9 cellular contexts compared by ENCODE assay signal in the genomic region with DNA sequence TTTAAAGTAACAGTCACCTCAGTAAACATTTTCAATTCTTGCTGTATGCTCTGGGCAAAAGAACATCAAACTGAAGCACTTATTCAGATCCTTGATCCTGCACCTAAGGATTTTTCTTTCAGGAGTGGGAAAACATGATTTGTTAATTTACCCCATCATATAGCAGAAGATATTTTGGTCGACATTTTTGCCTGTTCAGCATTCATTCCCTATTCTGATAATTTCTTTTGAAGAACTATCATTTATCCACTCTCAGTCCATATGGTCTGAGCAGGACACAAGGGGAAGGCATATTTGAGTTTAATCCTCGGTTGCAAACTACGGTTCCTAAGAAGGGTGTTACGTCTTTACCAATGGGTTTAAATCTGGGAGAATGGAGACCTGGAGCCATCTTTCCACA. TPM values are rescaled to one million over a fixed set of nuclear protein-coding genes. Genes with fewer than 3 reads are reported as not detected.
DNase-seq lines count a peak whose midpoint lies in the region; ATAC-seq and TF ChIP-seq lines count a peak whose summit lies in the region.
"Had no signal": no experiment of that assay in that cellular context is flagged by ENCODE, and none has a peak within 500 bp of the region (broad histone marks: within the 10 kb centered on the region; RNA-seq: fewer than 3 reads in every experiment).

No MANE protein-coding gene starts in this region.

- peak overlapping the region in 1 of 2 experiments; percentile 43 for H3K14ac ChIP-seq in mesenchymal stem cell (ENCODE audit: low read length in 2 of 2)

- H3K23ac ChIP-seq in mesenchymal stem cell (ENCODE audit: low read length in 2 of 2): no peak overlapping the region

- H2BK5ac ChIP-seq in mesenchymal stem cell (ENCODE audit: low read depth, low read length, poor library complexity, severe bottlenecking): no peak overlapping the region

- no peak overlapping the region for H2AFZ ChIP-seq in mesenchymal stem cell (ENCODE audit: low read depth, low read length)

- H2AK5ac ChIP-seq in mesenchymal stem cell (ENCODE audit: low read length, severe bottlenecking): peak overlapping the region; percentile 87

- peak overlapping the region; percentile 80 for H3K4me3 ChIP-seq in astrocyte of the spinal cord (ENCODE audit: low read depth, low read length)
- peak overlapping the region in 1 of 2 experiments; percentile 94 for H3K4me3 ChIP-seq in mesenchymal stem cell (ENCODE audit: insufficient read depth in 1 of 2, low read depth in 1 of 2, low read length in 2 of 2)
- H3K4me3 ChIP-seq in vagina: peak overlapping the region; percentile 82 to 93

- WGBS in mesenchymal stem cell: 61% methylated on average over 4 of the region's 4 CpGs

- H3K4me3 Mint-ChIP-seq in stimulated activated naive CD8-positive, alpha-beta T cell treated with anti-CD3 and anti-CD28 coated beads, Interleukin-15, Interleukin-2, amounts not matched to agents 100 ng/mL and 50 ng/mL, for 24 hours: peak overlapping the region; percentile 91

- in situ Hi-C loops in astrocyte of the spinal cord (cut with HindIII; ENCODE audit: low sequenced_read_pairs): no loop called here

- H3K27me3 ChIP-seq in mesenchymal stem cell (ENCODE audit: control insufficient read depth in 1 of 2, insufficient read depth in 1 of 2, low read length in 2 of 2) (no peaks in the 10 kb centered on the region), vagina (no peaks in the 10 kb centered on the region)

- H3K18ac ChIP-seq in mesenchymal stem cell (ENCODE audit: low read depth in 1 of 2, low read length in 2 of 2): no peak overlapping the region

- no peak overlapping the region for H4K91ac ChIP-seq in mesenchymal stem cell (ENCODE audit: low read length)

- no peaks in the 10 kb centered on the region for H3K4me1 ChIP-seq in mesenchymal stem cell (ENCODE audit: control insufficient read depth, insufficient read depth, low read depth, low read length)
- peaks cover 22% of the 10 kb centered on the region for H3K4me1 ChIP-seq in vagina

- H2BK15ac ChIP-seq in mesenchymal stem cell (ENCODE audit: low read depth, poor library complexity, severe bottlenecking): no peak overlapping the region

- peaks cover 7% of the 10 kb centered on the region for H3K27me3 Mint-ChIP-seq in stimulated activated naive CD8-positive, alpha-beta T cell treated with anti-CD3 and anti-CD28 coated beads, Interleukin-15, Interleukin-2, amounts not matched to agents 100 ng/mL and 50 ng/mL, for 24 hours

- peaks cover 55% of the 10 kb centered on the region for H3K4me1 Mint-ChIP-seq in stimulated activated naive CD8-positive, alpha-beta T cell treated with anti-CD3 and anti-CD28 coated beads, Interleukin-15, Interleukin-2, amounts not matched to agents 100 ng/mL and 50 ng/mL, for 24 hours (ENCODE audit: low read depth)

- H2BK12ac ChIP-seq in mesenchymal stem cell (ENCODE audit: low read length in 2 of 2): no peak overlapping the region

- no peak for DNase-seq in stimulated activated naive CD8-positive, alpha-beta T cell treated with anti-CD3 and anti-CD28 coated beads, Interleukin-15, Interleukin-2, amounts not matched to agents 100 U/mL and 50 U/mL, for 24 hours
- DNase-seq in astrocyte of the spinal cord (ENCODE audit: low read depth, low spot score): no peak
- DNase-seq in mesenchymal stem cell: peak; percentile 3
- no peak for DNase-seq in vagina (ENCODE audit: extremely low spot score in 2 of 2)

- TF ChIP-seq POLR2A in vagina (IDR thresholded peaks at IDR 0.05): no peak

- intact Hi-C loops in vagina (cut with DNase I): loop anchor here (2.0 kb wide), 2 partner anchors 151 to 201 kb away; a partner anchor contains a TSS

- H2BK120ac ChIP-seq in mesenchymal stem cell (ENCODE audit: low read depth, low read length): no peak overlapping the region

- no peak overlapping the region for H4K8ac ChIP-seq in mesenchymal stem cell (ENCODE audit: low read length)

- no peaks in the 10 kb centered on the region for H3K36me3 Mint-ChIP-seq in stimulated activated naive CD8-positive, alpha-beta T cell treated with anti-CD3 and anti-CD28 coated beads, Interleukin-15, Interleukin-2, amounts not matched to agents 100 ng/mL and 50 ng/mL, for 24 hours (ENCODE audit: low read depth)

- TF ChIP-seq CTCF in astrocyte of the spinal cord (IDR thresholded peaks at IDR 0.05; ENCODE audit: low read depth, low read length) (no peak), vagina (IDR thresholded peaks at IDR 0.05) (no peak)

- no peak overlapping the region for H3K4ac ChIP-seq in mesenchymal stem cell (ENCODE audit: low read depth in 1 of 2, low read length in 2 of 2)

- H3K9me3 ChIP-seq in mesenchymal stem cell (ENCODE audit: control insufficient read depth, low read length): no peaks in the 10 kb centered on the region
- H3K9me3 ChIP-seq in vagina: no peaks in the 10 kb centered on the region

- peak overlapping the region; percentile 28 for H3K4me2 ChIP-seq in mesenchymal stem cell (ENCODE audit: low read length, poor library complexity, severe bottlenecking)

- ATAC-seq in stimulated activated naive CD8-positive, alpha-beta T cell treated with anti-CD3 and anti-CD28 coated beads, Interleukin-15, Interleukin-2, amounts not matched to agents 100 U/mL and 50 U/mL, for 24 hours: no peak
- ATAC-seq in GM21423 (IDR thresholded peaks at IDR 0.05; ENCODE audit: unreplicated experiment): no peak
- no peak for ATAC-seq in GM18858 (IDR thresholded peaks at IDR 0.05; ENCODE audit: unreplicated experiment)
- ATAC-seq in GM18909 (IDR thresholded peaks at IDR 0.05; ENCODE audit: poor library complexity, unreplicated experiment): no peak

- peaks cover 2% of the 10 kb centered on the region for H3K79me1 ChIP-seq in mesenchymal stem cell (replicated peaks; ENCODE audit: low read length, poor library complexity, severe bottlenecking)

- H3K9me3 Mint-ChIP-seq in stimulated activated naive CD8-positive, alpha-beta T cell treated with anti-CD3 and anti-CD28 coated beads, Interleukin-15, Interleukin-2, amounts not matched to agents 100 ng/mL and 50 ng/mL, for 24 hours: no peaks in the 10 kb centered on the region

- H3K27ac ChIP-seq in mesenchymal stem cell (ENCODE audit: low read length, poor library complexity, severe bottlenecking): peak overlapping the region; percentile 27
- H3K27ac ChIP-seq in vagina: peak overlapping the region; percentile 99

- no peaks in the 10 kb centered on the region for H3K36me3 ChIP-seq in mesenchymal stem cell (ENCODE audit: control insufficient read depth in 1 of 2, insufficient read depth in 2 of 2, low read depth in 1 of 2, low read length in 2 of 2)
- H3K36me3 ChIP-seq in vagina: no peaks in the 10 kb centered on the region

- no peak overlapping the region for H3K27ac Mint-ChIP-seq in stimulated activated naive CD8-positive, alpha-beta T cell treated with anti-CD3 and anti-CD28 coated beads, Interleukin-15, Interleukin-2, amounts not matched to agents 100 ng/mL and 50 ng/mL, for 24 hours

- peak overlapping the region; percentile 83 for H3K9ac ChIP-seq in mesenchymal stem cell (ENCODE audit: low read length)

RNA-seq across cellular contexts. Expression of a gene that starts 1.2 kb away (rescaled TPM):
- polyA plus RNA-seq in mesenchymal stem cell (2013, experiment 1 of 2): 10.4 TPM
- 11.6 TPM for polyA plus RNA-seq in mesenchymal stem cell (2013, experiment 2 of 2)
- 34.4 TPM for total RNA-seq in vagina

RNA-seq across cellular contexts. Expression of a gene that starts 44.1 kb away (rescaled TPM):
- not detected for polyA plus RNA-seq in mesenchymal stem cell (2013, experiment 1 of 2)
- not detected for polyA plus RNA-seq in mesenchymal stem cell (2013, experiment 2 of 2)
- not detected for total RNA-seq in vagina
- total RNA-seq: SK-MEL-5 had no signal
